2 cellular contexts compared by ENCODE assay signal in the genomic region with DNA sequence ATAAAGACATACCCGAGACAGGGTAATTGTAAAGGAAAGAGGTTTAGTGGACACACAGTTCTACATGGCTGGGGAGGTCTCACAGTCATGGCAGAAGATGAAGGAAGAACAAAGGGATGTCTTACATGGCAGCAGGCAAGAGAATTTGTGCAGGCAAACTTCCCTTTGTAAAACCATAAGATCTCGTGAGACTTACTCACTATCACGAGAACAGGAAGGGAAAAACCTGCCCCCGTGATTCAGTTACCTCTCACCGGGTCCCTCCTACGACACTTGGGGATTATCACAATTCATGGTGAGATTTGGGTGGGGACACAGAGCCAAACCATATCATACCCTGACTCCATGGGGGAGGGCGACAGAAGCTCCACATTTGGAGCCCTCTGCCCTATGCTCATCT.
TF ChIP-seq lines count a peak whose summit lies in the region.

No MANE protein-coding gene starts in this region.

TF ChIP-seq in HepG2, 621 proteins besides CTCF, POLR2A, EP300 and RAD21:
- TF ChIP-seq CHD2 (IDR thresholded peaks at IDR 0.05; ENCODE audit: low read depth, low read length) (peak; percentile 58; the same call in 1 of the 2 replicates), MEF2D (CRISPR knock-in tag; IDR thresholded peaks at IDR 0.05) (no peak), KDM5A (IDR thresholded peaks at IDR 0.05; ENCODE audit: borderline replicate concordance, low read length) (no peak)

TF ChIP-seq in K562, 482 proteins besides CTCF, POLR2A, EP300 and RAD21:
- TF ChIP-seq RBM22 (IDR thresholded peaks at IDR 0.05; ENCODE audit: low read depth, low read length, poor library complexity, severe bottlenecking) (no peak), IFI16 (CRISPR knock-in tag; IDR thresholded peaks at IDR 0.05) (no peak), CHD2 (IDR thresholded peaks at IDR 0.05; ENCODE audit: low read depth, low read length) (peak; percentile 67), RBM14 (IDR thresholded peaks at IDR 0.05; ENCODE audit: borderline replicate concordance, insufficient read depth, low read depth, low read length) (no peak)
- TF ChIP-seq, protein P1, sequence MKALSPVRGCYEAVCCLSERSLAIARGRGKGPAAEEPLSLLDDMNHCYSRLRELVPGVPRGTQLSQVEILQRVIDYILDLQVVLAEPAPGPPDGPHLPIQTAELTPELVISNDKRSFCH (CRISPR knock-in tag; IDR thresholded peaks at IDR 0.05): no peak
- TF ChIP-seq, protein P1 (tag; IDR thresholded peaks at IDR 0.05): no peak
- TF ChIP-seq, protein P2, sequence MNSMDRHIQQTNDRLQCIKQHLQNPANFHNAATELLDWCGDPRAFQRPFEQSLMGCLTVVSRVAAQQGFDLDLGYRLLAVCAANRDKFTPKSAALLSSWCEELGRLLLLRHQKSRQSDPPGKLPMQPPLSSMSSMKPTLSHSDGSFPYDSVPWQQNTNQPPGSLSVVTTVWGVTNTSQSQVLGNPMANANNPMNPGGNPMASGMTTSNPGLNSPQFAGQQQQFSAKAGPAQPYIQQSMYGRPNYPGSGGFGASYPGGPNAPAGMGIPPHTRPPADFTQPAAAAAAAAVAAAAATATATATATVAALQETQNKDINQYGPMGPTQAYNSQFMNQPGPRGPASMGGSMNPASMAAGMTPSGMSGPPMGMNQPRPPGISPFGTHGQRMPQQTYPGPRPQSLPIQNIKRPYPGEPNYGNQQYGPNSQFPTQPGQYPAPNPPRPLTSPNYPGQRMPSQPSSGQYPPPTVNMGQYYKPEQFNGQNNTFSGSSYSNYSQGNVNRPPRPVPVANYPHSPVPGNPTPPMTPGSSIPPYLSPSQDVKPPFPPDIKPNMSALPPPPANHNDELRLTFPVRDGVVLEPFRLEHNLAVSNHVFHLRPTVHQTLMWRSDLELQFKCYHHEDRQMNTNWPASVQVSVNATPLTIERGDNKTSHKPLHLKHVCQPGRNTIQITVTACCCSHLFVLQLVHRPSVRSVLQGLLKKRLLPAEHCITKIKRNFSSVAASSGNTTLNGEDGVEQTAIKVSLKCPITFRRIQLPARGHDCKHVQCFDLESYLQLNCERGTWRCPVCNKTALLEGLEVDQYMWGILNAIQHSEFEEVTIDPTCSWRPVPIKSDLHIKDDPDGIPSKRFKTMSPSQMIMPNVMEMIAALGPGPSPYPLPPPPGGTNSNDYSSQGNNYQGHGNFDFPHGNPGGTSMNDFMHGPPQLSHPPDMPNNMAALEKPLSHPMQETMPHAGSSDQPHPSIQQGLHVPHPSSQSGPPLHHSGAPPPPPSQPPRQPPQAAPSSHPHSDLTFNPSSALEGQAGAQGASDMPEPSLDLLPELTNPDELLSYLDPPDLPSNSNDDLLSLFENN (IDR thresholded peaks at IDR 0.05; ENCODE audit: low read depth in 2 of 2, low read length in 2 of 2): no peak
